In the genomic region with DNA sequence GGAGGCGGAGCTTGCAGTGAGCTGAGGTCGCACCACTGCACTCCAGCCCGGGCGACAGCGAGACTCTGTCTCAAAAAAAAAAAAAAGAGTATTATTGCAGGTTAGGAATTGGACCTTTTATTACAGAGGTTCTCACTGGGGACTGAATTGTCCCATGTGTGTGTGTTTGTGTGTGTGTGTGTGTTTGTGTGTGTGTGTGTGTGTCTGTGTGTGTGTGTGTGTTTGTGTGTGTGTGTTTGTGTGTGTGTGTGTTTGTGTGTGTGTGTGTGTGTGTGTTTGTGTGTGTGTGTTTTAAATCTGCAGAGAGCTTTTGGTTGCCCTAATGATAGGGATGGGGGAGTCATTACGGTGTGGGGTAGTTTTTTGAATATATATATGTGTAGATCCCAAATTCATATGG, we compare ENCODE assay signal across 1 cellular context.
TF ChIP-seq lines count a peak whose summit lies in the region.
"Not testable (repeated sequence)": the region's sequence is repeated elsewhere in the genome, so short reads cannot be mapped to it uniquely, and the experiment has no call there.

No MANE protein-coding gene starts in this region.

- not testable (repeated sequence) for H3K27ac ChIP-seq in HEK293 (ENCODE audit: extremely low read depth, low read depth, low read length)

- CTCF ChIA-PET in HEK293 (lab: Yijun Ruan, JAX): not testable (repeated sequence)

- not testable (repeated sequence) for H3K4me1 ChIP-seq in HEK293 (ENCODE audit: control insufficient read depth, insufficient read depth, low read length)

- not testable (repeated sequence) for TF ChIP-seq CTCF in HEK293 (tag by site-specific recombination; IDR thresholded peaks at IDR 0.05)

- H3K36me3 ChIP-seq in HEK293 (ENCODE audit: control insufficient read depth in 2 of 2, insufficient read depth in 1 of 2, low read length in 2 of 2): not testable (repeated sequence)

- not testable (repeated sequence) for H3K9me3 ChIP-seq in HEK293 (ENCODE audit: control insufficient read depth, insufficient read depth, low read depth, low read length)

- not testable (repeated sequence) for H3K4me3 ChIP-seq in HEK293 (ENCODE audit: low read depth, low read length)

- POLR2A ChIA-PET in HEK293 (lab: Yijun Ruan, JAX): not testable (repeated sequence)

TF ChIP-seq in HEK293, 187 proteins besides CTCF, POLR2A, EP300 and RAD21:
- TF ChIP-seq, protein P1, sequence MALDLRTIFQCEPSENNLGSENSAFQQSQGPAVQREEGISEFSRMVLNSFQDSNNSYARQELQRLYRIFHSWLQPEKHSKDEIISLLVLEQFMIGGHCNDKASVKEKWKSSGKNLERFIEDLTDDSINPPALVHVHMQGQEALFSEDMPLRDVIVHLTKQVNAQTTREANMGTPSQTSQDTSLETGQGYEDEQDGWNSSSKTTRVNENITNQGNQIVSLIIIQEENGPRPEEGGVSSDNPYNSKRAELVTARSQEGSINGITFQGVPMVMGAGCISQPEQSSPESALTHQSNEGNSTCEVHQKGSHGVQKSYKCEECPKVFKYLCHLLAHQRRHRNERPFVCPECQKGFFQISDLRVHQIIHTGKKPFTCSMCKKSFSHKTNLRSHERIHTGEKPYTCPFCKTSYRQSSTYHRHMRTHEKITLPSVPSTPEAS (tag by site-specific recombination; IDR thresholded peaks at IDR 0.05): peak; percentile 92
